In the genomic region with DNA sequence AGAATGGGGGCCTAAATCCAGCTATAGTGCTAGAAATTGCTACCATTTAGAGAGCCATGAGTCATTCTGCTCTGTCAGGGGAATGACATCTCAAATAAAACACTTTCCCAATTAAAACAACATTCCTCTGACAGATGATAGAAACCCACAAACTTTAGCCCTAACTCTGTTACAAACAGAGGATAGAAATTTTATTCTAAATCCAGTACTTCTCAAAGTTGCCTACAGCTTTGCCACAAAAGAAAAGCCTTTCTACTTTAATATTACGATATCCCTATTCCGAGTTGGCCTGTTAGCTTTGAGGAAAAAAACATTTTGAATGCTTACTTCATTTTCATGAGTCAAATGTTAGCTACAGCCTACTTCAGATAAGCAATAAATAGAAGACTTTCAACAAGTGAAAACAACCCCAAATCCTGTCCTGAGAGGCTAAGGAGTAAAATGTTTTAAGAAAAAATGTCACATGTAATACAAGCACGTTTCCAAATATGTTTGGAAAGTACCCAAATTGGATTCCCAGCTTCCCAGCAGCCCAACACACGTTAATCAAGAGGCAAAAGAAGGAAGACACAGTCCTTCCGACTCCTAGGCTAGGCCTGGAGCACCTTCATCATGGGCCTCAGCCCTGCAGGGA, we compare ENCODE assay signal across 11 cellular contexts.
A peak's percentile ranks its signal among the peaks of the same experiment; 100 is the strongest.
DNase-seq lines count a peak whose midpoint lies in the region; ATAC-seq and TF ChIP-seq lines count a peak whose summit lies in the region.
"Had no signal": no experiment of that assay in that cellular context is flagged by ENCODE, and none has a peak within 500 bp of the region (broad histone marks: within the 10 kb centered on the region; RNA-seq: fewer than 3 reads in every experiment).

No MANE protein-coding gene starts in this region.

- peaks cover 24% of the 10 kb centered on the region for H3F3A ChIP-seq in SK-N-SH (replicated peaks; ENCODE audit: insufficient read depth)

- POLR2A ChIA-PET in BJ (lab: Charles Lee), result no interaction called here
- POLR2A ChIA-PET in SK-N-SH (lab: Yijun Ruan, JAX), result no interaction called here

- H4K20me1 ChIP-seq in SK-N-SH (ENCODE audit: insufficient read depth), result no peaks in the 10 kb centered on the region

- no peak overlapping the region for H2AFZ ChIP-seq in SK-N-SH (ENCODE audit: low read depth)

- H3K9me3 ChIP-seq in SK-N-SH, result no peaks in the 10 kb centered on the region
- H3K9me3 ChIP-seq: spleen had no signal

- peak overlapping the region; percentile 45; the same call in 1 of the 2 replicates for H3K4me2 ChIP-seq in SK-N-SH

- peak overlapping the region; percentile 24; the same call in 1 of the 2 replicates for H3K9ac ChIP-seq in SK-N-SH
- no peak overlapping the region for H3K9ac ChIP-seq in rectal smooth muscle tissue (ENCODE audit: low read length)

- H3K36me3 ChIP-seq in BJ (ENCODE audit: control insufficient read depth, insufficient read depth, low read length), result no peaks in the 10 kb centered on the region; the same call in none of the 2 replicates
- H3K36me3 ChIP-seq in SK-N-SH (replicated peaks in 1 of 2; ENCODE audit: control insufficient read depth in 1 of 2, insufficient read depth in 2 of 2, low read length in 1 of 2), result peaks cover 22 to 30% of the 10 kb centered on the region in 2 experiments
- H3K36me3 ChIP-seq in rectal smooth muscle tissue (ENCODE audit: control insufficient read depth, insufficient read depth, low read length), result no peaks in the 10 kb centered on the region

- no peak for TF ChIP-seq CTCF in BJ (IDR thresholded peaks at IDR 0.05; ENCODE audit: insufficient read depth, low read depth, low read length)
- TF ChIP-seq CTCF in SK-N-SH (IDR thresholded peaks at IDR 0.05), result no peak
- TF ChIP-seq CTCF in fibroblast of villous mesenchyme (IDR thresholded peaks at IDR 0.05; ENCODE audit: insufficient read depth, low read depth, low read length), result no peak

- H3K27ac ChIP-seq in SK-N-SH (ENCODE audit: low read depth in 2 of 2, low read length in 1 of 2), result peak overlapping the region; percentile 8 to 78; a peak in 3 of 4 replicates
- peak overlapping the region; percentile 72 for H3K27ac ChIP-seq in rectal smooth muscle tissue (ENCODE audit: low read depth, low read length)
- H3K27ac ChIP-seq: SK-N-MC had no signal

- no peak for ATAC-seq in stimulated activated naive CD8-positive, alpha-beta T cell treated with anti-CD3 and anti-CD28 coated beads, Interleukin-15, Interleukin-2, amounts not matched to agents 100 U/mL and 50 U/mL, for 24 hours
- ATAC-seq: stimulated activated memory B cell treated with anti-CD40 and anti-IgM and Interleukin-4, amounts not matched to agents 10 μg/mL and 1 μg/mL and 100 μg/mL, for 72 hours had no signal

- CTCF ChIA-PET in BJ (lab: Yijun Ruan, JAX), result interaction anchor here (0.7 to 1.3 kb wide), 4 partner anchors 9 to 168 kb away, joined by 3 to 6 read pairs (median 4); no protein-coding TSS in a partner anchor
- CTCF ChIA-PET in SK-N-SH (lab: Yijun Ruan, JAX), result no interaction called here

- TF ChIP-seq EP300 in SK-N-SH (IDR thresholded peaks at IDR 0.05; ENCODE audit: borderline replicate concordance in 1 of 2, low read depth in 1 of 2, low read length in 1 of 2), result no peak

- DNase-seq in BJ (ENCODE audit: low read depth), result peak; percentile 50
- no peak for DNase-seq in SK-N-SH
- DNase-seq in fibroblast of villous mesenchyme (ENCODE audit: low read depth), result peak; percentile 75
- no peak for DNase-seq in amygdala (lab: John Stamatoyannopoulos, UW)
- no peak for DNase-seq in medulla oblongata (ENCODE audit: extremely low spot score)
- no peak for DNase-seq in effector CD4-positive, alpha-beta T cell
- no peak for DNase-seq in stimulated activated naive CD8-positive, alpha-beta T cell treated with anti-CD3 and anti-CD28 coated beads, Interleukin-15, Interleukin-2, amounts not matched to agents 100 U/mL and 50 U/mL, for 24 hours
- DNase-seq: spleen had no signal

- no peak for TF ChIP-seq RAD21 in SK-N-SH (IDR thresholded peaks at IDR 0.05; ENCODE audit: low read length)

- no peaks in the 10 kb centered on the region for H3K9me2 ChIP-seq in SK-N-SH

- no peaks in the 10 kb centered on the region for H3K27me3 ChIP-seq in BJ (ENCODE audit: control insufficient read depth, insufficient read depth, low read length)
- H3K27me3 ChIP-seq in SK-N-SH (ENCODE audit: insufficient read depth), result no peaks in the 10 kb centered on the region
- no peaks in the 10 kb centered on the region for H3K27me3 ChIP-seq in rectal smooth muscle tissue (ENCODE audit: control insufficient read depth, insufficient read depth, low read length)
- H3K27me3 ChIP-seq: spleen had no signal

- no peaks in the 10 kb centered on the region for H3K79me2 ChIP-seq in SK-N-SH (ENCODE audit: insufficient read depth)

- H3K4me3 ChIP-seq in BJ (ENCODE audit: low read depth, low read length) (no peak overlapping the region), SK-N-SH (ENCODE audit: low read depth in 2 of 2, low read length in 1 of 2) (no peak overlapping the region), fibroblast of villous mesenchyme (ENCODE audit: low read depth, low read length) (no peak overlapping the region), rectal smooth muscle tissue (ENCODE audit: low read length) (no peak overlapping the region)
- H3K4me3 ChIP-seq: SK-N-MC, spleen had no signal

- WGBS in SK-N-SH (ENCODE audit: low lambda C conversion rate), result 54% methylated on average over 5 of the region's 5 CpGs

- H3K4me1 ChIP-seq in SK-N-SH (ENCODE audit: control insufficient read depth in 1 of 2, insufficient read depth in 2 of 2, low read depth in 1 of 2, low read length in 1 of 2) (peaks cover 0 to 11% of the 10 kb centered on the region in 2 experiments; a peak in 3 of 4 replicates), rectal smooth muscle tissue (ENCODE audit: control insufficient read depth, insufficient read depth, low read length) (peaks cover 4% of the 10 kb centered on the region)

TF ChIP-seq in SK-N-SH, 30 proteins besides CTCF, POLR2A, EP300 and RAD21:
- peak; percentile 73; the same call in 1 of the 2 replicates for TF ChIP-seq FOSL2 (IDR thresholded peaks at IDR 0.05; ENCODE audit: borderline replicate concordance, low read depth)
- TF ChIP-seq FOXM1 (IDR thresholded peaks at IDR 0.05; ENCODE audit: low read depth), result no peak
- TF ChIP-seq, protein P1, sequence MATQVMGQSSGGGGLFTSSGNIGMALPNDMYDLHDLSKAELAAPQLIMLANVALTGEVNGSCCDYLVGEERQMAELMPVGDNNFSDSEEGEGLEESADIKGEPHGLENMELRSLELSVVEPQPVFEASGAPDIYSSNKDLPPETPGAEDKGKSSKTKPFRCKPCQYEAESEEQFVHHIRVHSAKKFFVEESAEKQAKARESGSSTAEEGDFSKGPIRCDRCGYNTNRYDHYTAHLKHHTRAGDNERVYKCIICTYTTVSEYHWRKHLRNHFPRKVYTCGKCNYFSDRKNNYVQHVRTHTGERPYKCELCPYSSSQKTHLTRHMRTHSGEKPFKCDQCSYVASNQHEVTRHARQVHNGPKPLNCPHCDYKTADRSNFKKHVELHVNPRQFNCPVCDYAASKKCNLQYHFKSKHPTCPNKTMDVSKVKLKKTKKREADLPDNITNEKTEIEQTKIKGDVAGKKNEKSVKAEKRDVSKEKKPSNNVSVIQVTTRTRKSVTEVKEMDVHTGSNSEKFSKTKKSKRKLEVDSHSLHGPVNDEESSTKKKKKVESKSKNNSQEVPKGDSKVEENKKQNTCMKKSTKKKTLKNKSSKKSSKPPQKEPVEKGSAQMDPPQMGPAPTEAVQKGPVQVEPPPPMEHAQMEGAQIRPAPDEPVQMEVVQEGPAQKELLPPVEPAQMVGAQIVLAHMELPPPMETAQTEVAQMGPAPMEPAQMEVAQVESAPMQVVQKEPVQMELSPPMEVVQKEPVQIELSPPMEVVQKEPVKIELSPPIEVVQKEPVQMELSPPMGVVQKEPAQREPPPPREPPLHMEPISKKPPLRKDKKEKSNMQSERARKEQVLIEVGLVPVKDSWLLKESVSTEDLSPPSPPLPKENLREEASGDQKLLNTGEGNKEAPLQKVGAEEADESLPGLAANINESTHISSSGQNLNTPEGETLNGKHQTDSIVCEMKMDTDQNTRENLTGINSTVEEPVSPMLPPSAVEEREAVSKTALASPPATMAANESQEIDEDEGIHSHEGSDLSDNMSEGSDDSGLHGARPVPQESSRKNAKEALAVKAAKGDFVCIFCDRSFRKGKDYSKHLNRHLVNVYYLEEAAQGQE (IDR thresholded peaks at IDR 0.05; ENCODE audit: low read depth, low read length), result no peak
- peak; percentile 63 for TF ChIP-seq JUND (IDR thresholded peaks at IDR 0.05)
- no peak for TF ChIP-seq USF2 (IDR thresholded peaks at IDR 0.05; ENCODE audit: borderline replicate concordance, low read depth, low read length)
- TF ChIP-seq, protein P2, sequence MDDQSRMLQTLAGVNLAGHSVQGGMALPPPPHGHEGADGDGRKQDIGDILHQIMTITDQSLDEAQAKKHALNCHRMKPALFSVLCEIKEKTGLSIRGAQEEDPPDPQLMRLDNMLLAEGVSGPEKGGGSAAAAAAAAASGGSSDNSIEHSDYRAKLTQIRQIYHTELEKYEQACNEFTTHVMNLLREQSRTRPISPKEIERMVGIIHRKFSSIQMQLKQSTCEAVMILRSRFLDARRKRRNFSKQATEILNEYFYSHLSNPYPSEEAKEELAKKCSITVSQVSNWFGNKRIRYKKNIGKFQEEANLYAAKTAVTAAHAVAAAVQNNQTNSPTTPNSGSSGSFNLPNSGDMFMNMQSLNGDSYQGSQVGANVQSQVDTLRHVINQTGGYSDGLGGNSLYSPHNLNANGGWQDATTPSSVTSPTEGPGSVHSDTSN (IDR thresholded peaks at IDR 0.05), result peak; percentile 71
- TF ChIP-seq GABPA (IDR thresholded peaks at IDR 0.05; ENCODE audit: low read depth), result no peak
- TF ChIP-seq ELF1 (IDR thresholded peaks at IDR 0.05), result no peak
TF ChIP-seq in SK-N-SH: peak in this region for 3.

Comparison
In these comparisons a context has a peak if more than half of its experiments do, and no peak if none do; other contexts are left out.
1. DNase-seq: peak in BJ (single experiment) and fibroblast of villous mesenchyme (single experiment); none in SK-N-SH (single experiment), amygdala (0 of 56), medulla oblongata (single experiment), effector CD4-positive, alpha-beta T cell (single experiment) and stimulated activated naive CD8-positive, alpha-beta T cell treated with anti-CD3 and anti-CD28 coated beads, Interleukin-15, Interleukin-2, amounts not matched to agents 100 U/mL and 50 U/mL, for 24 hours (single experiment).